1 cellular context compared by ENCODE assay signal in genomic region chr10:88006261-88006660, GRCh38.
TF ChIP-seq lines count a peak whose summit lies in the region.

No MANE protein-coding gene starts in this region.

TF ChIP-seq in H1, 55 proteins besides CTCF, POLR2A, EP300 and RAD21 (continued from another document):
- TF ChIP-seq ATF2 (IDR thresholded peaks at IDR 0.05; ENCODE audit: low read length): no peak
- no peak for TF ChIP-seq KDM5A (IDR thresholded peaks at IDR 0.05; ENCODE audit: low read length)
- no peak for TF ChIP-seq NRF1 (IDR thresholded peaks at IDR 0.05; ENCODE audit: low read depth, low read length)
- TF ChIP-seq EGR1 (IDR thresholded peaks at IDR 0.05; ENCODE audit: borderline replicate concordance, low read depth, low read length): no peak
- no peak for TF ChIP-seq MAFK (IDR thresholded peaks at IDR 0.05; ENCODE audit: low read depth, low read length)
